Comparison of ENCODE assay signal across 25 cellular contexts in genomic region chr6:47672816-47673215, GRCh38. TPM values are rescaled to one million over a fixed set of nuclear protein-coding genes. Genes with fewer than 3 reads are reported as not detected.
A peak's percentile ranks its signal among the peaks of the same experiment; 100 is the strongest.
DNase-seq lines count a peak whose midpoint lies in the region; FAIRE-seq and TF ChIP-seq lines count a peak whose summit lies in the region.
"Had no signal": no experiment of that assay in that cellular context is flagged by ENCODE, and none has a peak within 500 bp of the region (broad histone marks: within the 10 kb centered on the region; RNA-seq: fewer than 3 reads in every experiment).

No MANE protein-coding gene starts in this region.

- no peak for FAIRE-seq in bronchial epithelial cell (lab: Jason Lieb, UNC)
- FAIRE-seq: GM12892 had no signal

- H3K9ac ChIP-seq in mammary epithelial cell (ENCODE audit: insufficient read depth, low read length), result no peak overlapping the region
- no peak overlapping the region for H3K9ac ChIP-seq in smooth muscle cell (ENCODE audit: low read depth)

- TF ChIP-seq CTCF in mammary epithelial cell (conservative IDR thresholded peaks at IDR 0.05 in 1 of 2, IDR thresholded peaks at IDR 0.05 in 1 of 2; ENCODE audit: extremely low read depth in 1 of 2, insufficient read depth in 1 of 2, low read depth in 1 of 2, low read length in 2 of 2) (no peak), breast epithelium (IDR thresholded peaks at IDR 0.05) (no peak), bronchial epithelial cell (IDR thresholded peaks at IDR 0.05; ENCODE audit: insufficient read depth, low read length, severe bottlenecking) (no peak), smooth muscle cell (IDR thresholded peaks at IDR 0.05; ENCODE audit: borderline replicate concordance, insufficient read depth, poor library complexity, severe bottlenecking) (no peak)

- H4K20me1 ChIP-seq in mammary epithelial cell (ENCODE audit: insufficient read depth, low read length), result no peaks in the 10 kb centered on the region
- H4K20me1 ChIP-seq in smooth muscle cell (ENCODE audit: low read depth), result no peaks in the 10 kb centered on the region

- H3K27ac ChIP-seq in mammary epithelial cell (ENCODE audit: insufficient read depth, low read depth, low read length) (no peak overlapping the region), breast epithelium (no peak overlapping the region), smooth muscle cell (ENCODE audit: low read depth) (peak overlapping the region; percentile 1)
- H3K27ac ChIP-seq: RWPE1 had no signal

- peak; percentile 66 for DNase-seq in mammary epithelial cell
- no peak for DNase-seq in breast epithelium (ENCODE audit: low spot score in 2 of 2)
- peak; percentile 52 for DNase-seq in bronchial epithelial cell (ENCODE audit: low read depth)
- DNase-seq in kidney glomerular epithelial cell (lab: John Stamatoyannopoulos, UW), result peak; percentile 23
- no peak for DNase-seq in smooth muscle cell (lab: John Stamatoyannopoulos, UW; ENCODE audit: unreplicated experiment)
- no peak for DNase-seq in OCI-M1 (lab: John Stamatoyannopoulos, UW)
- DNase-seq in putamen (ENCODE audit: low spot score), result no peak
- DNase-seq in NAMALWA (ENCODE audit: low spot score), result no peak
- DNase-seq: 8988T; ACHN; BE2C; CD8-positive, alpha-beta memory T cell; DMS79 treated with DMSO at 0.1 percent for 48 hours; H9; KBM-7; MM.1S; NCI-H1048; NCI-H1694; NCI-H2029 treated with DMSO at 0.1 percent for 48 hours; NCI-H526 treated with DMSO at 0.1 percent for 48 hours; SHP77 had no signal

- 92% methylated on average over 1 of the region's 1 CpG for WGBS in mammary epithelial cell (ENCODE audit: low coverage, missing lambda C conversion rate)
- 65% methylated on average over 1 of the region's 1 CpG for WGBS in smooth muscle cell (ENCODE audit: low lambda C conversion rate)

- CTCF ChIA-PET in mammary epithelial cell (lab: Charles Lee; ENCODE audit: low non-redundant PET), result no interaction called here

- TF ChIP-seq POLR2A in breast epithelium (IDR thresholded peaks at IDR 0.05), result no peak

- in situ Hi-C loops in mammary epithelial cell (cut with MboI; ENCODE audit: low sequenced_read_pairs in 2 of 2), result no loop called here

- H3K4me3 ChIP-seq in mammary epithelial cell (replicated peaks in 1 of 3; ENCODE audit: insufficient read depth in 1 of 3, low read depth in 2 of 3, low read length in 3 of 3) (no peak overlapping the region), breast epithelium (no peak overlapping the region), bronchial epithelial cell (ENCODE audit: low read depth, low read length) (no peak overlapping the region), smooth muscle cell (no peak overlapping the region)
- H3K4me3 ChIP-seq: GM23338 had no signal

- BruUV-seq in mammary epithelial cell (replicated peaks; lab: Mats Ljungman, UMichigan), result no TSS peak

- H3K36me3 ChIP-seq in mammary epithelial cell (ENCODE audit: insufficient read depth, low read length) (no peaks in the 10 kb centered on the region), breast epithelium (no peaks in the 10 kb centered on the region), bronchial epithelial cell (ENCODE audit: control insufficient read depth, insufficient read depth, low read length) (no peaks in the 10 kb centered on the region), smooth muscle cell (ENCODE audit: low read depth) (no peaks in the 10 kb centered on the region)
- H3K36me3 ChIP-seq: BE2C had no signal

- H3K4me2 ChIP-seq in mammary epithelial cell (ENCODE audit: insufficient read depth, low read depth, low read length) (no peak overlapping the region), smooth muscle cell (peak overlapping the region; percentile 10)
- H3K4me2 ChIP-seq: GM23338 had no signal

- H3K79me2 ChIP-seq in mammary epithelial cell (ENCODE audit: insufficient read depth, low read length), result no peaks in the 10 kb centered on the region
- no peaks in the 10 kb centered on the region for H3K79me2 ChIP-seq in smooth muscle cell (ENCODE audit: low read depth)

- no peaks in the 10 kb centered on the region for H3K27me3 ChIP-seq in mammary epithelial cell (ENCODE audit: insufficient read depth, low read length)
- H3K27me3 ChIP-seq in breast epithelium, result no peaks in the 10 kb centered on the region
- no peaks in the 10 kb centered on the region for H3K27me3 ChIP-seq in bronchial epithelial cell (ENCODE audit: control insufficient read depth, insufficient read depth, low read length)
- no peaks in the 10 kb centered on the region for H3K27me3 ChIP-seq in smooth muscle cell (ENCODE audit: low read depth)
- H3K27me3 ChIP-seq: BE2C had no signal

- H2AFZ ChIP-seq in mammary epithelial cell (ENCODE audit: low read depth, low read length) (peak overlapping the region; percentile 1), smooth muscle cell (ENCODE audit: low read depth) (no peak overlapping the region)
- H2AFZ ChIP-seq: GM23338 had no signal

- intact Hi-C loops in mammary epithelial cell (cut with micrococcal nuclease), result no loop called here
- intact Hi-C loops in breast epithelium (cut with DNase I; ENCODE audit: low total_unique reads), result no loop called here

- peaks cover 28% of the 10 kb centered on the region for H3K4me1 ChIP-seq in mammary epithelial cell (ENCODE audit: insufficient read depth, low read length)
- H3K4me1 ChIP-seq in breast epithelium, result no peaks in the 10 kb centered on the region
- H3K4me1 ChIP-seq in smooth muscle cell (ENCODE audit: low read depth), result peaks cover 41% of the 10 kb centered on the region
- H3K4me1 ChIP-seq: BE2C had no signal

- H3F3A ChIP-seq in smooth muscle cell (ENCODE audit: low read depth), result peaks cover 31% of the 10 kb centered on the region

- H3K9me3 ChIP-seq in mammary epithelial cell (replicated peaks; ENCODE audit: insufficient read depth, low read length) (no peaks in the 10 kb centered on the region), breast epithelium (no peaks in the 10 kb centered on the region), smooth muscle cell (replicated peaks; ENCODE audit: low read depth) (no peaks in the 10 kb centered on the region)
- H3K9me3 ChIP-seq: BE2C had no signal

- dilution Hi-C loops in mammary epithelial cell (cut with HindIII; ENCODE audit: low sequenced_read_pairs), result no loop called here

RNA-seq across cellular contexts. Expression of gene ADGRF4, which starts 25.6 kb away (rescaled TPM):
- total RNA-seq in mammary epithelial cell (10 to 100 TPM in 1 of 2 donors, 1 to 10 TPM in 1; 1.3 to 14.1 TPM), breast epithelium (under 1 TPM in 2 of 3 donors, not detected in 1; 0.15 to 0.16 TPM), bronchial epithelial cell (17.9 and 31.5 TPM in 2 replicates), smooth muscle cell (9.2 and 10.6 TPM in 2 replicates)
- polyA plus RNA-seq in mammary epithelial cell (9.4 TPM), smooth muscle cell (1.5 and 9.1 TPM in 2 replicates)
- 8.7 TPM for polyA minus RNA-seq in mammary epithelial cell
- total RNA-seq: CD8-positive, alpha-beta memory T cell; GM23338; H9 had no signal
- polyA plus RNA-seq: CD14-positive monocyte; CD8-positive, alpha-beta memory T cell; GM23338 had no signal

Comparison
In these comparisons a context has a peak if more than half of its experiments do, and no peak if none do; other contexts are left out.
1. DNase-seq: peak in mammary epithelial cell (single experiment), bronchial epithelial cell (single experiment) and kidney glomerular epithelial cell (single experiment); none in breast epithelium (0 of 2), smooth muscle cell (single experiment), OCI-M1 (single experiment), putamen (single experiment) and NAMALWA (single experiment).